In genomic region chr13:33312150-33312908, GRCh38 we compare ENCODE assay signal across 10 cellular contexts. TPM values are rescaled to one million over a fixed set of nuclear protein-coding genes. Genes with fewer than 3 reads are reported as not detected.
DNase-seq lines count a peak whose midpoint lies in the region; ATAC-seq and TF ChIP-seq lines count a peak whose summit lies in the region.
"Had no signal": no experiment of that assay in that cellular context is flagged by ENCODE, and none has a peak within 500 bp of the region (broad histone marks: within the 10 kb centered on the region; RNA-seq: fewer than 3 reads in every experiment).

No MANE protein-coding gene starts in this region.

- no peaks in the 10 kb centered on the region for H3K27me3 ChIP-seq in left lung
- peaks cover 2% of the 10 kb centered on the region for H3K27me3 ChIP-seq in effector memory CD4-positive, alpha-beta T cell (replicated peaks; ENCODE audit: control insufficient read depth, insufficient read depth, low read length, poor library complexity, severe bottlenecking)

- POLR2A ChIA-PET in naive thymus-derived CD8-positive, alpha-beta T cell (lab: Charles Lee), result no interaction called here

- no peak overlapping the region for H3K27ac Mint-ChIP-seq in naive thymus-derived CD8-positive, alpha-beta T cell

- no peaks in the 10 kb centered on the region for H3K4me1 Mint-ChIP-seq in naive thymus-derived CD8-positive, alpha-beta T cell

- intact Hi-C loops in Right ventricle myocardium superior (cut with DNase I), result no loop called here
- intact Hi-C loops in cardiac septum (cut with DNase I), result no loop called here
- intact Hi-C loops in left lung (cut with DNase I), result no loop called here

- no peaks in the 10 kb centered on the region for H3K36me3 ChIP-seq in left lung
- H3K36me3 ChIP-seq in effector memory CD4-positive, alpha-beta T cell (ENCODE audit: control insufficient read depth, insufficient read depth, low read length), result no peaks in the 10 kb centered on the region

- H3K9me3 Mint-ChIP-seq in naive thymus-derived CD8-positive, alpha-beta T cell, result peaks cover 0 to 4% (median 2%) of the 10 kb centered on the region in 9 donors

- H3K4me1 ChIP-seq in left lung, result peaks cover 0 to 5% of the 10 kb centered on the region in 2 donors
- no peaks in the 10 kb centered on the region for H3K4me1 ChIP-seq in effector memory CD4-positive, alpha-beta T cell (ENCODE audit: control insufficient read depth, insufficient read depth, low read length, poor library complexity, severe bottlenecking)

- no peak overlapping the region for H3K4me3 ChIP-seq in left lung
- H3K4me3 ChIP-seq in effector memory CD4-positive, alpha-beta T cell (ENCODE audit: insufficient read depth, low read depth, low read length, poor library complexity, severe bottlenecking), result no peak overlapping the region
- H3K4me3 ChIP-seq: SK-N-MC had no signal

- H3K27ac ChIP-seq in left lung, result no peak overlapping the region
- H3K27ac ChIP-seq in effector memory CD4-positive, alpha-beta T cell (ENCODE audit: insufficient read depth, low read length, poor library complexity, severe bottlenecking), result no peak overlapping the region
- H3K27ac ChIP-seq: SK-N-MC had no signal

- H3K36me3 Mint-ChIP-seq in naive thymus-derived CD8-positive, alpha-beta T cell, result peaks cover 0 to 5% (median 0%) of the 10 kb centered on the region in 3 donors

- ATAC-seq in Right ventricle myocardium superior (ENCODE audit: poor library complexity), result peak; percentile 58
- peak; percentile 41 for ATAC-seq in left lung
- ATAC-seq in naive thymus-derived CD8-positive, alpha-beta T cell, result no peak
- ATAC-seq in HG02642 (IDR thresholded peaks at IDR 0.05; ENCODE audit: poor library complexity, unreplicated experiment), result no peak

- H3K9me3 ChIP-seq in left lung, result no peaks in the 10 kb centered on the region
- H3K9me3 ChIP-seq in effector memory CD4-positive, alpha-beta T cell (ENCODE audit: control insufficient read depth, low read length), result no peaks in the 10 kb centered on the region

- DNase-seq in Right ventricle myocardium superior (no peak), cardiac septum (ENCODE audit: low spot score) (no peak), dermis blood vessel endothelial cell (peak; percentile 50), left lung (no peak), ureter (ENCODE audit: low spot score) (no peak)
- DNase-seq in effector memory CD4-positive, alpha-beta T cell, result no peak
- DNase-seq in naive thymus-derived CD8-positive, alpha-beta T cell, result no peak
- DNase-seq: glutamatergic neuron had no signal

- H3K27me3 Mint-ChIP-seq in naive thymus-derived CD8-positive, alpha-beta T cell, result peaks cover 14 to 32% (median 19%) of the 10 kb centered on the region in 5 donors

- TF ChIP-seq CTCF in left lung (IDR thresholded peaks at IDR 0.05), result no peak

- no peak overlapping the region for H3K4me3 Mint-ChIP-seq in naive thymus-derived CD8-positive, alpha-beta T cell

RNA-seq across cellular contexts. Expression of gene STARD13, which starts 26.8 kb away (rescaled TPM):
- total RNA-seq in Right ventricle myocardium superior, result 36.4 TPM
- 26.9 TPM for total RNA-seq in cardiac septum
- total RNA-seq in dermis blood vessel endothelial cell, result 27.1 and 27.7 TPM in 2 replicates
- total RNA-seq in left lung, result 10 to 100 TPM; 28.1 to 43.6 TPM
- total RNA-seq in ureter, result 50.1 TPM
- not detected for total RNA-seq in naive thymus-derived CD8-positive, alpha-beta T cell
- polyA plus RNA-seq in naive thymus-derived CD8-positive, alpha-beta T cell, result not detected

Comparison
In these comparisons a context has a peak if more than half of its experiments do, and no peak if none do; other contexts are left out.
1. ATAC-seq: peak in Right ventricle myocardium superior (single experiment) and left lung (single experiment); none in naive thymus-derived CD8-positive, alpha-beta T cell (0 of 2) and HG02642 (single experiment).
2. RNA of gene STARD13, which starts 26.8 kb away (total RNA-seq): 50.1 TPM in ureter (single experiment), 28.1 to 43.6 TPM in left lung, 36.4 TPM in Right ventricle myocardium superior (single experiment), 27.1 to 27.7 TPM in dermis blood vessel endothelial cell and 26.9 TPM in cardiac septum (single experiment); not detected in naive thymus-derived CD8-positive, alpha-beta T cell; every median in the first group is over 10 times any median in the second.